In genomic region chr3:190425833-190426232, GRCh38 we compare ENCODE assay signal across 24 cellular contexts. TPM values are rescaled to one million over a fixed set of nuclear protein-coding genes. Genes with fewer than 3 reads are reported as not detected.
"Had no signal": no experiment of that assay in that cellular context is flagged by ENCODE, and none has a peak within 500 bp of the region (broad histone marks: within the 10 kb centered on the region; RNA-seq: fewer than 3 reads in every experiment).

No MANE protein-coding gene starts in this region.

- H3K9me3 ChIP-seq: MG63, SK-N-SH had no signal

- H3K36me3 ChIP-seq: MG63 had no signal

- H3K27me3 ChIP-seq: MG63 had no signal

- ATAC-seq: HepG2 had no signal

- H3K27ac ChIP-seq: RWPE1 had no signal

- H3K4me3 ChIP-seq: MG63 had no signal

- DNase-seq: IMR-90, Karpas-422, KG1, MG63, NCI-H1092, NCI-H1105 treated with DMSO at 0.1 percent for 48 hours, NCI-H1417 treated with DMSO at 0.1 percent for 48 hours, NCI-H146, NCI-H1694 treated with DMSO at 0.1 percent for 48 hours, NCI-H1930, NCI-H2081, NCI-H2107, NCI-H2227 treated with DMSO at 0.1 percent for 48 hours, NCI-H446, NCI-H510A, NCI-H524 treated with DMSO at 0.1 percent for 48 hours, NCI-H69, NCI-H774, SHP77, SK-N-SH had no signal

- FAIRE-seq: HepG2 had no signal

RNA-seq across cellular contexts. Expression of gene TMEM207, which starts 23.9 kb away (rescaled TPM):
- total RNA-seq: HepG2, HT-29, IMR-90 had no signal
- polyA plus RNA-seq: HepG2, IMR-90, SK-N-SH had no signal

RNA-seq across cellular contexts. Expression of gene CLDN16, which starts 37.9 kb away (rescaled TPM):
- total RNA-seq: HT-29, SK-MEL-5 had no signal
